24 cellular contexts compared by ENCODE assay signal in genomic region chr5:149504649-149505048, GRCh38.
"Had no signal": no experiment of that assay in that cellular context is flagged by ENCODE, and none has a peak within 500 bp of the region (broad histone marks: within the 10 kb centered on the region; RNA-seq: fewer than 3 reads in every experiment).

No MANE protein-coding gene starts in this region.

- H3K9me3 ChIP-seq: ovary, spleen, thoracic aorta, upper lobe of left lung had no signal

- H3K4me3 ChIP-seq: dorsolateral prefrontal cortex, ovary, spleen, thoracic aorta, upper lobe of left lung had no signal

- DNase-seq: activated CD4-positive, alpha-beta memory T cell treated with anti-CD3 and anti-CD28 coated beads, Interleukin-2, amount 10 ng/mL, durations not matched to agents 7 days and 5 days; activated CD4-positive, alpha-beta T cell treated with anti-CD3 and anti-CD28 coated beads for 48 hours; activated CD4-positive, CD25-positive, alpha-beta regulatory T cell; activated effector memory CD4-positive, alpha-beta T cell treated with Interleukin-2 at 50 U/mL for 16 hours; activated naive CD4-positive, alpha-beta T cell treated with anti-CD3 and anti-CD28 coated beads, Interleukin-2, amount 10 ng/mL, durations not matched to agents 7 days and 5 days; activated naive CD8-positive, alpha-beta T cell treated with anti-CD3 and anti-CD28 coated beads, Interleukin-2, amount 50 U/mL, for 24 hours; activated T-cell treated with anti-CD3 and anti-CD28 coated beads, Interleukin-2, amount 50 U/mL, for 4 hours; aorta; brain microvascular endothelial cell; central memory CD4-positive, alpha-beta T cell; dorsolateral prefrontal cortex; head of caudate nucleus; kidney; naive thymus-derived CD4-positive, alpha-beta T cell; ovary; spleen; stimulated activated CD4-positive, alpha-beta T cell treated with anti-CD3 and anti-CD28 coated beads, Interleukin-4, amount 100 ng/mL, for 4 hours; T1000; upper lobe of left lung had no signal

- H3K9me3 Mint-ChIP-seq: activated CD4-positive, alpha-beta memory T cell treated with anti-CD3 and anti-CD28 coated beads, Interleukin-2, amount 10 ng/mL, durations not matched to agents 7 days and 5 days; activated naive CD4-positive, alpha-beta T cell treated with anti-CD3 and anti-CD28 coated beads, Interleukin-2, amount 10 ng/mL, durations not matched to agents 7 days and 5 days; activated naive CD8-positive, alpha-beta T cell treated with anti-CD3 and anti-CD28 coated beads, Interleukin-2, amount 50 U/mL, for 24 hours; activated T-cell treated with anti-CD3 and anti-CD28 coated beads, Interleukin-2, amount 50 U/mL, for 4 hours; naive thymus-derived CD4-positive, alpha-beta T cell; stimulated activated memory B cell treated with anti-CD40 and anti-IgM and Interleukin-4, amounts not matched to agents 10 μg/mL and 1 μg/mL and 100 μg/mL, for 72 hours had no signal

- H3K36me3 ChIP-seq: ovary had no signal

- H3K27me3 ChIP-seq: brain microvascular endothelial cell, dorsolateral prefrontal cortex, ovary, spleen, upper lobe of left lung had no signal

- H3K4me3 Mint-ChIP-seq: activated CD4-positive, alpha-beta memory T cell treated with anti-CD3 and anti-CD28 coated beads, Interleukin-2, amount 10 ng/mL, durations not matched to agents 7 days and 5 days; activated naive CD4-positive, alpha-beta T cell treated with anti-CD3 and anti-CD28 coated beads, Interleukin-2, amount 10 ng/mL, durations not matched to agents 7 days and 5 days; activated naive CD8-positive, alpha-beta T cell treated with anti-CD3 and anti-CD28 coated beads, Interleukin-2, amount 50 U/mL, for 24 hours; activated T-cell treated with anti-CD3 and anti-CD28 coated beads, Interleukin-2, amount 50 U/mL, for 4 hours; naive thymus-derived CD4-positive, alpha-beta T cell; stimulated activated memory B cell treated with anti-CD40 and anti-IgM and Interleukin-4, amounts not matched to agents 10 μg/mL and 1 μg/mL and 100 μg/mL, for 72 hours had no signal

- H3K4me1 Mint-ChIP-seq: activated naive CD8-positive, alpha-beta T cell treated with anti-CD3 and anti-CD28 coated beads, Interleukin-2, amount 50 U/mL, for 24 hours; stimulated activated memory B cell treated with anti-CD40 and anti-IgM and Interleukin-4, amounts not matched to agents 10 μg/mL and 1 μg/mL and 100 μg/mL, for 72 hours had no signal

- H3K27ac ChIP-seq: brain microvascular endothelial cell, epithelial cell of prostate, ovary, spleen, thoracic aorta had no signal

- ATAC-seq: activated naive CD8-positive, alpha-beta T cell treated with anti-CD3 and anti-CD28 coated beads, Interleukin-2, amount 50 U/mL, for 24 hours; activated T-cell treated with anti-CD3 and anti-CD28 coated beads, Interleukin-2, amount 50 U/mL, for 4 hours; left lobe of liver; naive thymus-derived CD4-positive, alpha-beta T cell; sciatic nerve; stimulated activated memory B cell treated with anti-CD40 and anti-IgM and Interleukin-4, amounts not matched to agents 10 μg/mL and 1 μg/mL and 100 μg/mL, for 72 hours had no signal

- H3K27ac Mint-ChIP-seq: activated CD4-positive, alpha-beta memory T cell treated with anti-CD3 and anti-CD28 coated beads, Interleukin-2, amount 10 ng/mL, durations not matched to agents 7 days and 5 days; activated naive CD4-positive, alpha-beta T cell treated with anti-CD3 and anti-CD28 coated beads, Interleukin-2, amount 10 ng/mL, durations not matched to agents 7 days and 5 days; activated naive CD8-positive, alpha-beta T cell treated with anti-CD3 and anti-CD28 coated beads, Interleukin-2, amount 50 U/mL, for 24 hours; stimulated activated memory B cell treated with anti-CD40 and anti-IgM and Interleukin-4, amounts not matched to agents 10 μg/mL and 1 μg/mL and 100 μg/mL, for 72 hours had no signal

- H3K4me1 ChIP-seq: spleen, upper lobe of left lung had no signal

- H3K27me3 Mint-ChIP-seq: activated CD4-positive, alpha-beta memory T cell treated with anti-CD3 and anti-CD28 coated beads, Interleukin-2, amount 10 ng/mL, durations not matched to agents 7 days and 5 days; activated naive CD4-positive, alpha-beta T cell treated with anti-CD3 and anti-CD28 coated beads, Interleukin-2, amount 10 ng/mL, durations not matched to agents 7 days and 5 days; activated naive CD8-positive, alpha-beta T cell treated with anti-CD3 and anti-CD28 coated beads, Interleukin-2, amount 50 U/mL, for 24 hours; naive thymus-derived CD4-positive, alpha-beta T cell; stimulated activated memory B cell treated with anti-CD40 and anti-IgM and Interleukin-4, amounts not matched to agents 10 μg/mL and 1 μg/mL and 100 μg/mL, for 72 hours had no signal
